29 cellular contexts compared by ENCODE assay signal in genomic region chr6:164337925-164338381, GRCh38.
"Had no signal": no experiment of that assay in that cellular context is flagged by ENCODE, and none has a peak within 500 bp of the region (broad histone marks: within the 10 kb centered on the region; RNA-seq: fewer than 3 reads in every experiment).

No MANE protein-coding gene starts in this region.

- H3K27me3 ChIP-seq: adrenal gland, body of pancreas, dorsolateral prefrontal cortex, foreskin keratinocyte, gastroesophageal sphincter, heart right ventricle had no signal

- H3K4me3 ChIP-seq: adrenal gland, body of pancreas, dorsolateral prefrontal cortex, gastroesophageal sphincter, heart right ventricle had no signal

- DNase-seq: activated B cell treated with CpG ODN at 0.5 μM for 24 hours; activated CD4-positive, alpha-beta T cell treated with anti-CD3 and anti-CD28 coated beads for 48 hours; activated CD4-positive, alpha-beta T cell treated with anti-CD3 and anti-CD28 coated beads, Interleukin-2, amount 50 U/mL, for 1 hour; activated CD4-positive, alpha-beta T cell treated with anti-CD3 and anti-CD28 coated beads, Interleukin-2, amount 50 U/mL, for 48 hours; activated CD8-positive, alpha-beta memory T cell treated with anti-CD3 and anti-CD28 coated beads for 24 hours; activated CD8-positive, alpha-beta T cell treated with anti-CD3 and anti-CD28 coated beads for 36 hours; activated effector memory CD4-positive, alpha-beta T cell treated with anti-CD3 and anti-CD28 coated beads, Interleukin-2, amount 50 U/mL, for 16 hours; activated naive CD4-positive, alpha-beta T cell treated with anti-CD3 and anti-CD28 coated beads for 36 hours; activated naive CD8-positive, alpha-beta T cell treated with anti-CD3 and anti-CD28 coated beads for 36 hours; activated naive CD8-positive, alpha-beta T cell treated with anti-CD3 and anti-CD28 coated beads, Interleukin-2, amount 50 U/mL, for 24 hours; activated T-cell treated with anti-CD3 and anti-CD28 coated beads, Interleukin-2, amount 50 U/mL, for 4 hours; adrenal gland; amygdala; aorta; body of pancreas; caudate nucleus; dorsolateral prefrontal cortex; effector memory CD4-positive, alpha-beta T cell; endodermal cell; foreskin keratinocyte; heart right ventricle; T-helper 1 cell; T-helper 17 cell; T1000; WERI-Rb-1 had no signal

- H3K4me1 ChIP-seq: adrenal gland, body of pancreas, foreskin keratinocyte, gastroesophageal sphincter, heart right ventricle had no signal

- H3K27ac ChIP-seq: adrenal gland, body of pancreas, dorsolateral prefrontal cortex, foreskin keratinocyte, gastroesophageal sphincter, heart right ventricle, WERI-Rb-1 had no signal

- H3K9me3 ChIP-seq: adrenal gland, body of pancreas, gastroesophageal sphincter had no signal

- FAIRE-seq: colon had no signal

- H3K36me3 ChIP-seq: adrenal gland, gastroesophageal sphincter, heart right ventricle, WERI-Rb-1 had no signal

- ATAC-seq: activated CD4-positive, CD25-positive, alpha-beta regulatory T cell treated with anti-CD3 and anti-CD28 coated beads, Interleukin-2, amount 50 U/mL, for 24 hours; activated CD8-positive, alpha-beta T cell treated with anti-CD3 and anti-CD28 coated beads for 36 hours; activated naive CD8-positive, alpha-beta T cell treated with anti-CD3 and anti-CD28 coated beads, Interleukin-2, amount 50 U/mL, for 24 hours; activated T-cell treated with anti-CD3 and anti-CD28 coated beads, Interleukin-2, amount 50 U/mL, for 4 hours; body of pancreas; esophagus mucosa; foreskin keratinocyte; gastroesophageal sphincter; T-helper 17 cell had no signal
